Comparison of ENCODE assay signal across 10 cellular contexts in the genomic region with DNA sequence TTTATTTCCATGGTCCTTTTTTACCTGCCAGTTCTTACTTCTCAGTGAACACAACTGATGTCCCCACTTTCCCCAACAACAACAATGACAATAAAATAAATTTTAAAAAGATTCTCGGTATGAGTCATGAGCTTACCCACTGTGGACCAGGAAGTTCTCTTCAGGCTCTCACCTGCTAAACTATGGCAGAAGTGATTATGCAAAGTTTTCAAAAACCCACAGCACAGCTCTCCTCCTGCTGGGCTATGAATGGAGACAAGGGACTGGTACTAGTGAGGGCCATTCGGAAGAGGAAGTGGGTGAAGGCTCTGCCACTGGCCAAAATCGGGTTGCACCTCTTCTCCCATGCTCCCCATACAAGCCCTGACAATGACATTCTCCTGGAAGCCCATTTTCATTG.
DNase-seq lines count a peak whose midpoint lies in the region; ATAC-seq, FAIRE-seq and TF ChIP-seq lines count a peak whose summit lies in the region.
"Had no signal": no experiment of that assay in that cellular context is flagged by ENCODE, and none has a peak within 500 bp of the region (broad histone marks: within the 10 kb centered on the region; RNA-seq: fewer than 3 reads in every experiment).

No MANE protein-coding gene starts in this region.

- no peak for TF ChIP-seq CTCF in mucosa of descending colon (IDR thresholded peaks at IDR 0.05)

- no peak for FAIRE-seq in RCC 7860 (lab: Jason Lieb, UNC)

- DNase-seq in mucosa of descending colon (no peak), left lobe of liver (ENCODE audit: low spot score) (no peak), RCC 7860 (ENCODE audit: low spot score) (no peak), NCI-H2029 (lab: John Stamatoyannopoulos, UW) (no peak)
- DNase-seq: body of pancreas, DMS79 treated with DMSO at 0.1 percent for 48 hours, left ventricle myocardium superior had no signal

- intact Hi-C loops in mucosa of descending colon (cut with DNase I, micrococcal nuclease): no loop called here

- no peaks in the 10 kb centered on the region for H3K4me1 ChIP-seq in mucosa of descending colon (ENCODE audit: low read depth)
- H3K4me1 ChIP-seq: body of pancreas had no signal

- no peaks in the 10 kb centered on the region for H3K36me3 ChIP-seq in mucosa of descending colon (ENCODE audit: low read depth)

- ATAC-seq in GM19023 (IDR thresholded peaks at IDR 0.05; ENCODE audit: unreplicated experiment) (peak; percentile 95), GM21717 (IDR thresholded peaks at IDR 0.05; ENCODE audit: unreplicated experiment) (peak; percentile 98), HG03196 (IDR thresholded peaks at IDR 0.05; ENCODE audit: unreplicated experiment) (peak; percentile 98), mucosa of descending colon (peak; percentile 71), left lobe of liver (no peak)
- ATAC-seq: body of pancreas, left ventricle myocardium superior had no signal

- H3K4me3 ChIP-seq in mucosa of descending colon: no peak overlapping the region
- H3K4me3 ChIP-seq: body of pancreas had no signal

- H3K9me3 ChIP-seq in mucosa of descending colon: no peaks in the 10 kb centered on the region
- H3K9me3 ChIP-seq: body of pancreas had no signal
